Comparison of ENCODE assay signal across 1 cellular context in genomic region chr19:11881151-11881800, GRCh38.
A peak's percentile ranks its signal among the peaks of the same experiment; 100 is the strongest.
TF ChIP-seq lines count a peak whose summit lies in the region.

No MANE protein-coding gene starts in this region.

TF ChIP-seq in HepG2, 621 proteins besides CTCF, POLR2A, EP300 and RAD21:
- TF ChIP-seq ZNF30 (CRISPR knock-in tag; IDR thresholded peaks at IDR 0.05): 0 out of 2 replicates have a peak, but pooled peaks have one; percentile 28
- TF ChIP-seq ZMYM4 (CRISPR knock-in tag; IDR thresholded peaks at IDR 0.05): peak; percentile 50
- TF ChIP-seq SMC3 (IDR thresholded peaks at IDR 0.05; ENCODE audit: low read length): peak; percentile 90
- no peak for TF ChIP-seq TGIF2 (CRISPR knock-in tag; IDR thresholded peaks at IDR 0.05)
- TF ChIP-seq, protein P1, sequence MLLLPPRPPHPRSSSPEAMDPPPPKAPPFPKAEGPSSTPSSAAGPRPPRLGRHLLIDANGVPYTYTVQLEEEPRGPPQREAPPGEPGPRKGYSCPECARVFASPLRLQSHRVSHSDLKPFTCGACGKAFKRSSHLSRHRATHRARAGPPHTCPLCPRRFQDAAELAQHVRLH (CRISPR knock-in tag; IDR thresholded peaks at IDR 0.05; ENCODE audit: borderline replicate concordance, low read depth): peak; percentile 49; the same call in 1 of the 2 replicates
- TF ChIP-seq, protein P2, sequence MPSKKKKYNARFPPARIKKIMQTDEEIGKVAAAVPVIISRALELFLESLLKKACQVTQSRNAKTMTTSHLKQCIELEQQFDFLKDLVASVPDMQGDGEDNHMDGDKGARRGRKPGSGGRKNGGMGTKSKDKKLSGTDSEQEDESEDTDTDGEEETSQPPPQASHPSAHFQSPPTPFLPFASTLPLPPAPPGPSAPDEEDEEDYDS (CRISPR knock-in tag; IDR thresholded peaks at IDR 0.05): no peak
- no peak for TF ChIP-seq ZBTB7A (CRISPR knock-in tag; IDR thresholded peaks at IDR 0.05)
- peak; percentile 88 for TF ChIP-seq STAG1 (CRISPR knock-in tag; IDR thresholded peaks at IDR 0.05)
- TF ChIP-seq SYNCRIP (IDR thresholded peaks at IDR 0.05; ENCODE audit: insufficient read depth, low read depth, low read length): no peak
- TF ChIP-seq ATF5 (CRISPR knock-in tag; IDR thresholded peaks at IDR 0.05; ENCODE audit: low read depth): no peak
- TF ChIP-seq THAP11 (CRISPR knock-in tag; IDR thresholded peaks at IDR 0.05): 0 out of 2 replicates have a peak, but pooled peaks have one; percentile 36
- TF ChIP-seq IRF2 (CRISPR knock-in tag; IDR thresholded peaks at IDR 0.05): 0 out of 2 replicates have a peak, but pooled peaks have one; percentile 66
- TF ChIP-seq, protein P3, sequence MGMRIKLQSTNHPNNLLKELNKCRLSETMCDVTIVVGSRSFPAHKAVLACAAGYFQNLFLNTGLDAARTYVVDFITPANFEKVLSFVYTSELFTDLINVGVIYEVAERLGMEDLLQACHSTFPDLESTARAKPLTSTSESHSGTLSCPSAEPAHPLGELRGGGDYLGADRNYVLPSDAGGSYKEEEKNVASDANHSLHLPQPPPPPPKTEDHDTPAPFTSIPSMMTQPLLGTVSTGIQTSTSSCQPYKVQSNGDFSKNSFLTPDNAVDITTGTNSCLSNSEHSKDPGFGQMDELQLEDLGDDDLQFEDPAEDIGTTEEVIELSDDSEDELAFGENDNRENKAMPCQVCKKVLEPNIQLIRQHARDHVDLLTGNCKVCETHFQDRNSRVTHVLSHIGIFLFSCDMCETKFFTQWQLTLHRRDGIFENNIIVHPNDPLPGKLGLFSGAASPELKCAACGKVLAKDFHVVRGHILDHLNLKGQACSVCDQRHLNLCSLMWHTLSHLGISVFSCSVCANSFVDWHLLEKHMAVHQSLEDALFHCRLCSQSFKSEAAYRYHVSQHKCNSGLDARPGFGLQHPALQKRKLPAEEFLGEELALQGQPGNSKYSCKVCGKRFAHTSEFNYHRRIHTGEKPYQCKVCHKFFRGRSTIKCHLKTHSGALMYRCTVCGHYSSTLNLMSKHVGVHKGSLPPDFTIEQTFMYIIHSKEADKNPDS (CRISPR knock-in tag; IDR thresholded peaks at IDR 0.05): peak; percentile 67; the same call in 1 of the 2 replicates
- TF ChIP-seq SAP130 (CRISPR knock-in tag; IDR thresholded peaks at IDR 0.05; ENCODE audit: low read depth): 0 out of 2 replicates have a peak, but pooled peaks have one; percentile 20
- TF ChIP-seq ZSCAN25 (CRISPR knock-in tag; IDR thresholded peaks at IDR 0.05): no peak
- TF ChIP-seq TEAD3 (CRISPR knock-in tag; optimal IDR thresholded peaks at IDR 0.05; ENCODE audit: borderline replicate concordance): peak; percentile 58
- peak; percentile 26; the same call in 1 of the 2 replicates for TF ChIP-seq ELF3 (CRISPR knock-in tag; IDR thresholded peaks at IDR 0.05)
- no peak for TF ChIP-seq KLF13 (CRISPR knock-in tag; IDR thresholded peaks at IDR 0.05)
- TF ChIP-seq ZNF780A (CRISPR knock-in tag; IDR thresholded peaks at IDR 0.05): no peak
- TF ChIP-seq, protein P4, sequence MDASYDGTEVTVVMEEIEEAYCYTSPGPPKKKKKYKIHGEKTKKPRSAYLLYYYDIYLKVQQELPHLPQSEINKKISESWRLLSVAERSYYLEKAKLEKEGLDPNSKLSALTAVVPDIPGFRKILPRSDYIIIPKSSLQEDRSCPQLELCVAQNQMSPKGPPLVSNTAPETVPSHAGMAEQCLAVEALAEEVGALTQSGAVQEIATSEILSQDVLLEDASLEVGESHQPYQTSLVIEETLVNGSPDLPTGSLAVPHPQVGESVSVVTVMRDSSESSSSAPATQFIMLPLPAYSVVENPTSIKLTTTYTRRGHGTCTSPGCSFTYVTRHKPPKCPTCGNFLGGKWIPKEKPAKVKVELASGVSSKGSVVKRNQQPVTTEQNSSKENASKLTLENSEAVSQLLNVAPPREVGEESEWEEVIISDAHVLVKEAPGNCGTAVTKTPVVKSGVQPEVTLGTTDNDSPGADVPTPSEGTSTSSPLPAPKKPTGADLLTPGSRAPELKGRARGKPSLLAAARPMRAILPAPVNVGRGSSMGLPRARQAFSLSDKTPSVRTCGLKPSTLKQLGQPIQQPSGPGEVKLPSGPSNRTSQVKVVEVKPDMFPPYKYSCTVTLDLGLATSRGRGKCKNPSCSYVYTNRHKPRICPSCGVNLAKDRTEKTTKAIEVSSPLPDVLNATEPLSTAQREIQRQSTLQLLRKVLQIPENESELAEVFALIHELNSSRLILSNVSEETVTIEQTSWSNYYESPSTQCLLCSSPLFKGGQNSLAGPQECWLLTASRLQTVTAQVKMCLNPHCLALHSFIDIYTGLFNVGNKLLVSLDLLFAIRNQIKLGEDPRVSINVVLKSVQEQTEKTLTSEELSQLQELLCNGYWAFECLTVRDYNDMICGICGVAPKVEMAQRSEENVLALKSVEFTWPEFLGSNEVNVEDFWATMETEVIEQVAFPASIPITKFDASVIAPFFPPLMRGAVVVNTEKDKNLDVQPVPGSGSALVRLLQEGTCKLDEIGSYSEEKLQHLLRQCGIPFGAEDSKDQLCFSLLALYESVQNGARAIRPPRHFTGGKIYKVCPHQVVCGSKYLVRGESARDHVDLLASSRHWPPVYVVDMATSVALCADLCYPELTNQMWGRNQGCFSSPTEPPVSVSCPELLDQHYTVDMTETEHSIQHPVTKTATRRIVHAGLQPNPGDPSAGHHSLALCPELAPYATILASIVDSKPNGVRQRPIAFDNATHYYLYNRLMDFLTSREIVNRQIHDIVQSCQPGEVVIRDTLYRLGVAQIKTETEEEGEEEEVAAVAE (CRISPR knock-in tag; IDR thresholded peaks at IDR 0.05; ENCODE audit: borderline replicate concordance): no peak
- TF ChIP-seq CBX2 (IDR thresholded peaks at IDR 0.05; ENCODE audit: low read depth, low read length): no peak
- TF ChIP-seq CBX2 (CRISPR knock-in tag; IDR thresholded peaks at IDR 0.05; ENCODE audit: low read depth): no peak
- TF ChIP-seq ZNF570 (CRISPR knock-in tag; IDR thresholded peaks at IDR 0.05; ENCODE audit: borderline replicate concordance): no peak
- no peak for TF ChIP-seq MTA3 (CRISPR knock-in tag; IDR thresholded peaks at IDR 0.05)
- no peak for TF ChIP-seq HNF4A (CRISPR knock-in tag; IDR thresholded peaks at IDR 0.05)
- no peak for TF ChIP-seq LCORL (IDR thresholded peaks at IDR 0.05)
- TF ChIP-seq LCORL (CRISPR knock-in tag; IDR thresholded peaks at IDR 0.05): 0 out of 2 replicates have a peak, but pooled peaks have one; percentile 27
- no peak for TF ChIP-seq FIP1L1 (IDR thresholded peaks at IDR 0.05; ENCODE audit: borderline replicate concordance, insufficient read depth, low read depth, low read length)
- TF ChIP-seq ZNF264 (CRISPR knock-in tag; IDR thresholded peaks at IDR 0.05): no peak
- TF ChIP-seq AHR (CRISPR knock-in tag; IDR thresholded peaks at IDR 0.05): 0 out of 2 replicates have a peak, but pooled peaks have one; percentile 20
- TF ChIP-seq, protein P5, sequence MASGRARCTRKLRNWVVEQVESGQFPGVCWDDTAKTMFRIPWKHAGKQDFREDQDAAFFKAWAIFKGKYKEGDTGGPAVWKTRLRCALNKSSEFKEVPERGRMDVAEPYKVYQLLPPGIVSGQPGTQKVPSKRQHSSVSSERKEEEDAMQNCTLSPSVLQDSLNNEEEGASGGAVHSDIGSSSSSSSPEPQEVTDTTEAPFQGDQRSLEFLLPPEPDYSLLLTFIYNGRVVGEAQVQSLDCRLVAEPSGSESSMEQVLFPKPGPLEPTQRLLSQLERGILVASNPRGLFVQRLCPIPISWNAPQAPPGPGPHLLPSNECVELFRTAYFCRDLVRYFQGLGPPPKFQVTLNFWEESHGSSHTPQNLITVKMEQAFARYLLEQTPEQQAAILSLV (CRISPR knock-in tag; IDR thresholded peaks at IDR 0.05; ENCODE audit: borderline replicate concordance): no peak
- TF ChIP-seq ZNF556 (CRISPR knock-in tag; IDR thresholded peaks at IDR 0.05; ENCODE audit: borderline replicate concordance): peak; percentile 86; the same call in 1 of the 2 replicates
- TF ChIP-seq ARID5B (CRISPR knock-in tag; IDR thresholded peaks at IDR 0.05): 0 out of 2 replicates have a peak, but pooled peaks have one; percentile 8
- no peak for TF ChIP-seq ZNF121 (CRISPR knock-in tag; IDR thresholded peaks at IDR 0.05)
- TF ChIP-seq MAX (IDR thresholded peaks at IDR 0.05): peak; percentile 15; the same call in 1 of the 2 replicates
- no peak for TF ChIP-seq ZNF331 (CRISPR knock-in tag; IDR thresholded peaks at IDR 0.05)
- 0 out of 2 replicates have a peak, but pooled peaks have one; percentile 13 for TF ChIP-seq FOXA3 (CRISPR knock-in tag; IDR thresholded peaks at IDR 0.05)
- TF ChIP-seq HDAC2 (CRISPR knock-in tag; IDR thresholded peaks at IDR 0.05): no peak
- TF ChIP-seq, protein P6, sequence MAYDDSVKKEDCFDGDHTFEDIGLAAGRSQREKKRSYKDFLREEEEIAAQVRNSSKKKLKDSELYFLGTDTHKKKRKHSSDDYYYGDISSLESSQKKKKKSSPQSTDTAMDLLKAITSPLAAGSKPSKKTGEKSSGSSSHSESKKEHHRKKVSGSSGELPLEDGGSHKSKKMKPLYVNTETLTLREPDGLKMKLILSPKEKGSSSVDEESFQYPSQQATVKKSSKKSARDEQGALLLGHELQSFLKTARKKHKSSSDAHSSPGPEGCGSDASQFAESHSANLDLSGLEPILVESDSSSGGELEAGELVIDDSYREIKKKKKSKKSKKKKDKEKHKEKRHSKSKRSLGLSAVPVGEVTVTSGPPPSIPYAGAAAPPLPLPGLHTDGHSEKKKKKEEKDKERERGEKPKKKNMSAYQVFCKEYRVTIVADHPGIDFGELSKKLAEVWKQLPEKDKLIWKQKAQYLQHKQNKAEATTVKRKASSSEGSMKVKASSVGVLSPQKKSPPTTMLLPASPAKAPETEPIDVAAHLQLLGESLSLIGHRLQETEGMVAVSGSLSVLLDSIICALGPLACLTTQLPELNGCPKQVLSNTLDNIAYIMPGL (CRISPR knock-in tag; IDR thresholded peaks at IDR 0.05; ENCODE audit: borderline replicate concordance in 1 of 2, low read depth in 1 of 2): peak in 1 of 2 experiments; percentile 62; a peak in 1 of 4 replicates
- 0 out of 2 replicates have a peak, but pooled peaks have one; percentile 41 for TF ChIP-seq FOXC1 (CRISPR knock-in tag; IDR thresholded peaks at IDR 0.05; ENCODE audit: borderline replicate concordance)
